In the genomic region with DNA sequence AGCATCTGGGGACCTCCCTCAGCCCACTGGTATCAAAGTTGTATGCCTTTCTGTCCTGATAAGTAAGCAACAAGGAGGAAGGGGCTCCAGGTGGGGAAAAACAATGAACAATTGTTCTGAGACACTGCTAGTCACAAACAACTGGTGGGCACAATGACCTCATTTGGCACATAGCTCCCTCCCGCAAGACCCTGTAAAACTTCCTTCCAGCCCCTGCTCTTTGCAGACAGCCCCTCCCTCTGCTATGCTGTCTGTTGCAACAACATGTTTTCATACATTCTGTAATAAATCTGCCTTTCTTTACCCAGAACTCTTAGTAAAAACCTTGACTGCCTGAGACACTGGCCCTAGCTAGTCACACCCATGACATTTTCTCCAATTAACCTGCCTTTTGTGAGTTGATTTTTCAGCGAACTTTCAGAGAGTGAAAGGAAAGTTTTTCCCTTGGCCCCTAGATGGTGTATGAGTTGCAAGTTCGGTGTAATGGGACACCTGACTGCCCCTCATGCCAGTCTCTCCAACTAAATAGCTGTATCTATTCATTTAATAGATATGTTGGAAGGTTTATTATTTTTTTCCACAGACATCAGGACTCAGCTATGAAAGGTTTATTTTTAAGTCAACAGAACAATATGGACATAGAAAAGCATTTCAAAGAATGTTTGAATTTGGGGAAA, we compare ENCODE assay signal across 1 cellular context.
TF ChIP-seq lines count a peak whose summit lies in the region.

No MANE protein-coding gene starts in this region.

TF ChIP-seq in HCT116, 20 proteins besides CTCF, POLR2A, EP300 and RAD21 (continued from another document):
- TF ChIP-seq, protein P1, sequence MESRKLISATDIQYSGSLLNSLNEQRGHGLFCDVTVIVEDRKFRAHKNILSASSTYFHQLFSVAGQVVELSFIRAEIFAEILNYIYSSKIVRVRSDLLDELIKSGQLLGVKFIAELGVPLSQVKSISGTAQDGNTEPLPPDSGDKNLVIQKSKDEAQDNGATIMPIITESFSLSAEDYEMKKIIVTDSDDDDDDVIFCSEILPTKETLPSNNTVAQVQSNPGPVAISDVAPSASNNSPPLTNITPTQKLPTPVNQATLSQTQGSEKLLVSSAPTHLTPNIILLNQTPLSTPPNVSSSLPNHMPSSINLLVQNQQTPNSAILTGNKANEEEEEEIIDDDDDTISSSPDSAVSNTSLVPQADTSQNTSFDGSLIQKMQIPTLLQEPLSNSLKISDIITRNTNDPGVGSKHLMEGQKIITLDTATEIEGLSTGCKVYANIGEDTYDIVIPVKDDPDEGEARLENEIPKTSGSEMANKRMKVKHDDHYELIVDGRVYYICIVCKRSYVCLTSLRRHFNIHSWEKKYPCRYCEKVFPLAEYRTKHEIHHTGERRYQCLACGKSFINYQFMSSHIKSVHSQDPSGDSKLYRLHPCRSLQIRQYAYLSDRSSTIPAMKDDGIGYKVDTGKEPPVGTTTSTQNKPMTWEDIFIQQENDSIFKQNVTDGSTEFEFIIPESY (IDR thresholded peaks at IDR 0.05; ENCODE audit: extremely low read depth, insufficient replicate concordance, low read length) = no peak
- no peak for TF ChIP-seq EZH2phosphoT487 (IDR thresholded peaks at IDR 0.05; ENCODE audit: borderline replicate concordance)
- TF ChIP-seq CEBPB (IDR thresholded peaks at IDR 0.05; ENCODE audit: low read depth) = no peak
